ENCODE assay signal across 1 cellular context in the genomic region with DNA sequence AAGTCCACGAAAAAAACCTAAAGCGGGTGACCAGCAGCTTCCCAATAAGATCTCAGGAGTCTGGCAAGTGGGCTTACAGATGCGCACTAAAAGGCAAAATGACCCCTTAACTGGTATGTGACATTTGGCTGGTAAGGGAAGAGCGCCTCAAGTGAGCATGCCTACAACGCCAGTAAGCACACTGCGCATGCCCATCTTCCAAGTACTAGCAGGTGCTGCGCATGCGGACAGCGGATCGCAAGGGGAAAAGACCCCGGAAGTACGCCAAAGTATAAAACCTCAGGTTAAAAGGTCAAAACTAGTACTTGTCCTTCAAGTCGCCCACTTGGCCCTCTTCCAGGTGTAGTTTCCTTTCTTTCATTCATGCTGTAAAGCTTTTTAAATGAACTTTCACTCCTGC.
TF ChIP-seq lines count a peak whose summit lies in the region.

No MANE protein-coding gene starts in this region.

TF ChIP-seq in GM23338, 12 proteins besides CTCF, POLR2A, EP300 and RAD21 (continued from another document):
- TF ChIP-seq REST (IDR thresholded peaks at IDR 0.05; ENCODE audit: unreplicated experiment) = no peak
- no peak for TF ChIP-seq ZNF114 (CRISPR knock-in tag; IDR thresholded peaks at IDR 0.05)
- no peak for TF ChIP-seq EZH2 (IDR thresholded peaks at IDR 0.05; ENCODE audit: low read depth, unreplicated experiment)
- TF ChIP-seq, protein P1, sequence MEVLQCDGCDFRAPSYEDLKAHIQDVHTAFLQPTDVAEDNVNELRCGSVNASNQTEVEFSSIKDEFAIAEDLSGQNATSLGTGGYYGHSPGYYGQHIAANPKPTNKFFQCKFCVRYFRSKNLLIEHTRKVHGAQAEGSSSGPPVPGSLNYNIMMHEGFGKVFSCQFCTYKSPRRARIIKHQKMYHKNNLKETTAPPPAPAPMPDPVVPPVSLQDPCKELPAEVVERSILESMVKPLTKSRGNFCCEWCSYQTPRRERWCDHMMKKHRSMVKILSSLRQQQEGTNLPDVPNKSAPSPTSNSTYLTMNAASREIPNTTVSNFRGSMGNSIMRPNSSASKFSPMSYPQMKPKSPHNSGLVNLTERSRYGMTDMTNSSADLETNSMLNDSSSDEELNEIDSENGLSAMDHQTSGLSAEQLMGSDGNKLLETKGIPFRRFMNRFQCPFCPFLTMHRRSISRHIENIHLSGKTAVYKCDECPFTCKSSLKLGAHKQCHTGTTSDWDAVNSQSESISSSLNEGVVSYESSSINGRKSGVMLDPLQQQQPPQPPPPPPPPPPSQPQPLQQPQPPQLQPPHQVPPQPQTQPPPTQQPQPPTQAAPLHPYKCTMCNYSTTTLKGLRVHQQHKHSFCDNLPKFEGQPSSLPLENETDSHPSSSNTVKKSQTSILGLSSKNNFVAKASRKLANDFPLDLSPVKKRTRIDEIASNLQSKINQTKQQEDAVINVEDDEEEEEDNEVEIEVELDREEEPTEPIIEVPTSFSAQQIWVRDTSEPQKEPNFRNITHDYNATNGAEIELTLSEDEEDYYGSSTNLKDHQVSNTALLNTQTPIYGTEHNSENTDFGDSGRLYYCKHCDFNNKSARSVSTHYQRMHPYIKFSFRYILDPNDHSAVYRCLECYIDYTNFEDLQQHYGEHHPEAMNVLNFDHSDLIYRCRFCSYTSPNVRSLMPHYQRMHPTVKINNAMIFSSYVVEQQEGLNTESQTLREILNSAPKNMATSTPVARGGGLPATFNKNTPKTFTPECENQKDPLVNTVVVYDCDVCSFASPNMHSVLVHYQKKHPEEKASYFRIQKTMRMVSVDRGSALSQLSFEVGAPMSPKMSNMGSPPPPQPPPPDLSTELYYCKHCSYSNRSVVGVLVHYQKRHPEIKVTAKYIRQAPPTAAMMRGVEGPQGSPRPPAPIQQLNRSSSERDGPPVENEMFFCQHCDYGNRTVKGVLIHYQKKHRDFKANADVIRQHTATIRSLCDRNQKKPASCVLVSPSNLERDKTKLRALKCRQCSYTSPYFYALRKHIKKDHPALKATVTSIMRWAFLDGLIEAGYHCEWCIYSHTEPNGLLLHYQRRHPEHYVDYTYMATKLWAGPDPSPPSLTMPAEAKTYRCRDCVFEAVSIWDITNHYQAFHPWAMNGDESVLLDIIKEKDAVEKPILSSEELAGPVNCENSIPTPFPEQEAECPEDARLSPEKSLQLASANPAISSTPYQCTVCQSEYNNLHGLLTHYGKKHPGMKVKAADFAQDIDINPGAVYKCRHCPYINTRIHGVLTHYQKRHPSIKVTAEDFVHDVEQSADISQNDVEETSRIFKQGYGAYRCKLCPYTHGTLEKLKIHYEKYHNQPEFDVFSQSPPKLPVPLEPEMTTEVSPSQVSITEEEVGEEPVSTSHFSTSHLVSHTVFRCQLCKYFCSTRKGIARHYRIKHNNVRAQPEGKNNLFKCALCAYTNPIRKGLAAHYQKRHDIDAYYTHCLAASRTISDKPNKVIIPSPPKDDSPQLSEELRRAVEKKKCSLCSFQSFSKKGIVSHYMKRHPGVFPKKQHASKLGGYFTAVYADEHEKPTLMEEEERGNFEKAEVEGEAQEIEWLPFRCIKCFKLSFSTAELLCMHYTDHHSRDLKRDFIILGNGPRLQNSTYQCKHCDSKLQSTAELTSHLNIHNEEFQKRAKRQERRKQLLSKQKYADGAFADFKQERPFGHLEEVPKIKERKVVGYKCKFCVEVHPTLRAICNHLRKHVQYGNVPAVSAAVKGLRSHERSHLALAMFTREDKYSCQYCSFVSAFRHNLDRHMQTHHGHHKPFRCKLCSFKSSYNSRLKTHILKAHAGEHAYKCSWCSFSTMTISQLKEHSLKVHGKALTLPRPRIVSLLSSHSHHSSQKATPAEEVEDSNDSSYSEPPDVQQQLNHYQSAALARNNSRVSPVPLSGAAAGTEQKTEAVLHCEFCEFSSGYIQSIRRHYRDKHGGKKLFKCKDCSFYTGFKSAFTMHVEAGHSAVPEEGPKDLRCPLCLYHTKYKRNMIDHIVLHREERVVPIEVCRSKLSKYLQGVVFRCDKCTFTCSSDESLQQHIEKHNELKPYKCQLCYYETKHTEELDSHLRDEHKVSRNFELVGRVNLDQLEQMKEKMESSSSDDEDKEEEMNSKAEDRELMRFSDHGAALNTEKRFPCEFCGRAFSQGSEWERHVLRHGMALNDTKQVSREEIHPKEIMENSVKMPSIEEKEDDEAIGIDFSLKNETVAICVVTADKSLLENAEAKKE (CRISPR knock-in tag; IDR thresholded peaks at IDR 0.05) = no peak
- no peak for TF ChIP-seq CREB1 (CRISPR knock-in tag; IDR thresholded peaks at IDR 0.05; ENCODE audit: low read depth)
- TF ChIP-seq STAT1 (IDR thresholded peaks at IDR 0.05; ENCODE audit: unreplicated experiment) = no peak
- TF ChIP-seq EZH2phosphoT487 (IDR thresholded peaks at IDR 0.05; ENCODE audit: unreplicated experiment) = no peak
